ENCODE assay signal across 11 cellular contexts in genomic region chr6:21997414-21998037, GRCh38.
DNase-seq lines count a peak whose midpoint lies in the region; ATAC-seq and TF ChIP-seq lines count a peak whose summit lies in the region.
"Had no signal": no experiment of that assay in that cellular context is flagged by ENCODE, and none has a peak within 500 bp of the region (broad histone marks: within the 10 kb centered on the region; RNA-seq: fewer than 3 reads in every experiment).

No MANE protein-coding gene starts in this region.

- TF ChIP-seq CTCF in A673 (conservative IDR thresholded peaks at IDR 0.05; ENCODE audit: low read depth, low read length) = no peak

- peak; percentile 64 for ATAC-seq in SK-N-SH treated with all-trans-retinoic acid at 6 μM for 48 hours
- ATAC-seq: activated naive CD4-positive, alpha-beta T cell treated with anti-CD3 and anti-CD28 coated beads, Interleukin-2, amount 50 U/mL, for 72 hours; esophagus mucosa; left lung had no signal

- no peak overlapping the region for H3K56ac ChIP-seq in mesendoderm (ENCODE audit: low read length)

- H2BK15ac ChIP-seq in mesendoderm (replicated peaks; ENCODE audit: low read depth) = no peak overlapping the region

- H3K4me2 ChIP-seq in mesendoderm (ENCODE audit: low read length) = no peak overlapping the region
- H3K4me2 ChIP-seq in GM23248 (ENCODE audit: unreplicated experiment) = no peak overlapping the region

- H3K18ac ChIP-seq in mesendoderm (ENCODE audit: low read length) = no peak overlapping the region

- no peak overlapping the region for H3K23ac ChIP-seq in mesendoderm (ENCODE audit: low read length)

- no peaks in the 10 kb centered on the region for H3K9me2 ChIP-seq in GM23248 (ENCODE audit: insufficient read depth)

- no peak overlapping the region for H3K4ac ChIP-seq in mesendoderm (ENCODE audit: low read depth, low read length)

- H3K27me3 ChIP-seq in A673 (replicated peaks; ENCODE audit: insufficient read depth, low read depth, low read length, poor library complexity) = no peaks in the 10 kb centered on the region
- no peaks in the 10 kb centered on the region for H3K27me3 ChIP-seq in mesendoderm (ENCODE audit: insufficient read depth, low read length, poor library complexity)
- no peaks in the 10 kb centered on the region for H3K27me3 ChIP-seq in GM23248 (replicated peaks; ENCODE audit: insufficient read depth)
- H3K27me3 ChIP-seq: left lung had no signal

- H4K8ac ChIP-seq in mesendoderm (ENCODE audit: low read depth, low read length) = no peak overlapping the region

- H2AFZ ChIP-seq in GM23248 = no peak overlapping the region

- no peaks in the 10 kb centered on the region for H3K9me3 ChIP-seq in A673 (ENCODE audit: low read depth, low read length, poor library complexity, severe bottlenecking)
- no peaks in the 10 kb centered on the region for H3K9me3 ChIP-seq in KOPT-K1 (ENCODE audit: insufficient read depth, low read length, poor library complexity, severe bottlenecking)
- no peaks in the 10 kb centered on the region for H3K9me3 ChIP-seq in GM23248 (ENCODE audit: low read depth)
- H3K9me3 ChIP-seq: left lung had no signal

- H3K27ac ChIP-seq in A673 (ENCODE audit: low read depth, low read length, poor library complexity, severe bottlenecking) (peak overlapping the region; percentile 52), KOPT-K1 (ENCODE audit: low read depth, low read length, poor library complexity, severe bottlenecking) (peak overlapping the region; percentile 91), mesendoderm (ENCODE audit: low read depth, low read length) (no peak overlapping the region), GM23248 (no peak overlapping the region)

- CTCF ChIA-PET in A673 (lab: Charles Lee) = no interaction called here

- peaks cover 6% of the 10 kb centered on the region for H3K79me1 ChIP-seq in mesendoderm (ENCODE audit: low read length)

- H2AK5ac ChIP-seq in mesendoderm (ENCODE audit: low read length) = no peak overlapping the region

- peak; percentile 78 for DNase-seq in A673 (ENCODE audit: low spot score)
- peak; percentile 67 for DNase-seq in left kidney (ENCODE audit: low read depth, low spot score)
- DNase-seq in mesendoderm = no peak
- no peak for DNase-seq in superior temporal gyrus (ENCODE audit: extremely low spot score)
- no peak for DNase-seq in pons (ENCODE audit: low spot score)
- DNase-seq in GM23248 = no peak
- DNase-seq: left lung had no signal

- H3K36me3 ChIP-seq in A673 (ENCODE audit: insufficient read depth, low read length, poor library complexity, severe bottlenecking) (no peaks in the 10 kb centered on the region), KOPT-K1 (ENCODE audit: insufficient read depth, low read length) (peaks cover 37% of the 10 kb centered on the region), mesendoderm (ENCODE audit: control insufficient read depth, insufficient read depth, low read length) (no peaks in the 10 kb centered on the region), GM23248 (ENCODE audit: low read depth) (no peaks in the 10 kb centered on the region)
- H3K36me3 ChIP-seq: left lung had no signal

- H2BK5ac ChIP-seq in mesendoderm (ENCODE audit: low read length) = no peak overlapping the region

- 0 out of 2 replicates have a peak, but pooled peaks cover 3% of the 10 kb centered on the region for H3F3A ChIP-seq in GM23248 (ENCODE audit: insufficient read depth)

- H4K5ac ChIP-seq in mesendoderm (ENCODE audit: low read length) = no peak overlapping the region

- H4K20me1 ChIP-seq in GM23248 (ENCODE audit: insufficient read depth) = no peaks in the 10 kb centered on the region

- no peak overlapping the region for H3K4me3 ChIP-seq in A673 (ENCODE audit: low read depth, low read length, poor library complexity, severe bottlenecking)
- no peak overlapping the region for H3K4me3 ChIP-seq in mesendoderm (ENCODE audit: low read length)
- H3K4me3 ChIP-seq in GM23248 = no peak overlapping the region
- H3K4me3 ChIP-seq: left lung had no signal

- H3K79me2 ChIP-seq in mesendoderm (ENCODE audit: control insufficient read depth, insufficient read depth, low read length) (no peaks in the 10 kb centered on the region), GM23248 (ENCODE audit: insufficient read depth) (no peaks in the 10 kb centered on the region)

- no CpG with 5 or more reads among the region's 3 CpGs for WGBS in mesendoderm (ENCODE audit: extremely low coverage, insufficient coverage, low lambda C conversion rate)
- 31 to 34% methylated on average over 3 of the region's 3 CpGs for WGBS in GM23248 (ENCODE audit: low coverage in 1 of 2, low lambda C conversion rate in 2 of 2, missing lambda C conversion rate in 2 of 2), 2 experiments

- in situ Hi-C loops in GM23248 (cut with MboI) = no loop called here

- no peak overlapping the region for H3K9ac ChIP-seq in mesendoderm (ENCODE audit: low read length)
- H3K9ac ChIP-seq in GM23248 = no peak overlapping the region

- POLR2A ChIA-PET in A673 (lab: Charles Lee; ENCODE audit: low non-redundant PET) = no interaction called here

- H3K4me1 ChIP-seq in A673 (ENCODE audit: insufficient read depth, low read length, poor library complexity, severe bottlenecking) = peaks cover 43% of the 10 kb centered on the region
- H3K4me1 ChIP-seq in mesendoderm (ENCODE audit: control insufficient read depth, low read depth, low read length) = peaks cover 1% of the 10 kb centered on the region
- H3K4me1 ChIP-seq in GM23248 (ENCODE audit: insufficient read depth) = peaks cover 20% of the 10 kb centered on the region

- BruUV-seq in A673 (replicated peaks; lab: Mats Ljungman, UMichigan) = no TSS peak

- intact Hi-C loops in A673 (cut with micrococcal nuclease; ENCODE audit: unreplicated experiment) = no loop called here

- H2BK120ac ChIP-seq in mesendoderm (ENCODE audit: low read depth, low read length) = no peak overlapping the region

TF ChIP-seq in SK-N-SH treated with all-trans-retinoic acid at 6 μM for 48 hours, 23 proteins besides CTCF, POLR2A, EP300 and RAD21 (continues in another document):
- TF ChIP-seq ZFP3 (CRISPR knock-in tag; IDR thresholded peaks at IDR 0.05) = 0 out of 2 replicates have a peak, but pooled peaks have one; percentile 48
- TF ChIP-seq POU6F1 (CRISPR knock-in tag; IDR thresholded peaks at IDR 0.05; ENCODE audit: borderline replicate concordance, low read depth) = no peak
- peak; percentile 49 for TF ChIP-seq SNAI2 (CRISPR knock-in tag; IDR thresholded peaks at IDR 0.05)
- peak; percentile 67; the same call in 1 of the 2 replicates for TF ChIP-seq TCF4 (CRISPR knock-in tag; IDR thresholded peaks at IDR 0.05; ENCODE audit: borderline replicate concordance)
- TF ChIP-seq CSDC2 (CRISPR knock-in tag; IDR thresholded peaks at IDR 0.05) = no peak
- no peak for TF ChIP-seq OSR1 (CRISPR knock-in tag; IDR thresholded peaks at IDR 0.05)
- no peak for TF ChIP-seq ZFP30 (CRISPR knock-in tag; IDR thresholded peaks at IDR 0.05)
- TF ChIP-seq TSHZ2 (CRISPR knock-in tag; IDR thresholded peaks at IDR 0.05) = peak; percentile 92
- TF ChIP-seq CREB5 (CRISPR knock-in tag; IDR thresholded peaks at IDR 0.05; ENCODE audit: low read depth) = no peak
- peak; percentile 47; the same call in 1 of the 2 replicates for TF ChIP-seq ZNF70 (CRISPR knock-in tag; IDR thresholded peaks at IDR 0.05)

Comparison
In these comparisons a context has a peak if more than half of its experiments do, and no peak if none do; other contexts are left out.
1. DNase-seq: peak in A673 (single experiment) and left kidney (single experiment); none in mesendoderm (single experiment), superior temporal gyrus (single experiment), pons (single experiment) and GM23248 (single experiment).
2. H3K27ac ChIP-seq: peak in A673 (single experiment) and KOPT-K1 (single experiment); none in mesendoderm (single experiment) and GM23248 (single experiment).